Comparison of ENCODE assay signal across 8 cellular contexts in the genomic region with DNA sequence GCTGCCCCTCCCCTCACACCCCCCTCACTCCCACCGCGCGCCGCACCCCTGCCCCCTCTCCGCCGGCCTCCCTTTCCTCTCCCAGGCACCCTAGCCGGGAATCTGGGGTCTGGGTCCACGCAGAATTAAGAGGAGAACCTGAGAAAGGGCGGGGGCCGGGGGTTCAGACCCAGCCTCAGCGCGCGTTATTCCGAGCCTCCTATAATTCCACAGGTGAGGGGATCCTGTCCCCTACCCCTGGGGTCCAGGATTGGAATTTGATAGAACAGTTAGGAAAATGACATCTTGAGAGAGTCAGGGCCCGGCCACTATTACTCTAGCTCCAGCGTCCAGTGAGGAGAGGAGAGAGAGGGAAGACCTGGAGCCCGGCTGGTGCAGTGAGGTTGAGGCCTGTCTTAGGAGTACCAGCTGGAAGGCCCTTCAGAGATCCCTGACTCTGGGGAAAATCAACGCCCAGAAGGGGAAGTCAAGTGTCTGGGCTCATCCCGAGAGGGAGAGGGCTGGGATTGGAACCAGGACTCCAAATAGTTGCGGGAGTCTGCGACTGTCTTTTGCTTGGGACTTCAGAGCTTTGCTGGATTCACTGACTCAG. TPM values are rescaled to one million over a fixed set of nuclear protein-coding genes. Genes with fewer than 3 reads are reported as not detected.
A peak's percentile ranks its signal among the peaks of the same experiment; 100 is the strongest.
DNase-seq lines count a peak whose midpoint lies in the region; ATAC-seq lines count a peak whose summit lies in the region.

No MANE protein-coding gene starts in this region.

- peak overlapping the region; percentile 44 for H3K4me3 Mint-ChIP-seq in activated naive CD8-positive, alpha-beta T cell treated with anti-CD3 and anti-CD28 coated beads for 36 hours

- DNase-seq in activated CD8-positive, alpha-beta memory T cell treated with anti-CD3 and anti-CD28 coated beads, Interleukin-2, amount 50 U/mL, for 48 hours = peak; percentile 74
- no peak for DNase-seq in activated CD8-positive, alpha-beta memory T cell treated with anti-CD3 and anti-CD28 coated beads for 24 hours
- DNase-seq in activated naive CD8-positive, alpha-beta T cell treated with anti-CD3 and anti-CD28 coated beads for 36 hours = no peak
- peak; percentile 37 for DNase-seq in iPS-NIHi7 (ENCODE audit: extremely low spot score)
- peak; percentile 53 for DNase-seq in stimulated activated naive CD8-positive, alpha-beta T cell treated with anti-CD3 and anti-CD28 coated beads, Interleukin-15, Interleukin-2, amounts not matched to agents 100 U/mL and 50 U/mL, for 24 hours
- DNase-seq in COLO829 (ENCODE audit: low spot score) = no peak
- no peak for DNase-seq in activated effector memory CD4-positive, alpha-beta T cell treated with anti-CD3 and anti-CD28 coated beads, Interleukin-2, amount 50 U/mL, for 16 hours

- H3K27me3 Mint-ChIP-seq in activated naive CD8-positive, alpha-beta T cell treated with anti-CD3 and anti-CD28 coated beads for 36 hours = no peaks in the 10 kb centered on the region

- H3K9me3 Mint-ChIP-seq in activated naive CD8-positive, alpha-beta T cell treated with anti-CD3 and anti-CD28 coated beads for 36 hours = no peaks in the 10 kb centered on the region

- peaks cover 70% of the 10 kb centered on the region for H3K4me1 Mint-ChIP-seq in activated naive CD8-positive, alpha-beta T cell treated with anti-CD3 and anti-CD28 coated beads for 36 hours

- H3K27ac Mint-ChIP-seq in activated naive CD8-positive, alpha-beta T cell treated with anti-CD3 and anti-CD28 coated beads for 36 hours = peak overlapping the region; percentile 85

- ATAC-seq in stimulated activated naive CD8-positive, alpha-beta T cell treated with anti-CD3 and anti-CD28 coated beads, Interleukin-15, Interleukin-2, amounts not matched to agents 100 U/mL and 50 U/mL, for 24 hours = no peak
- no peak for ATAC-seq in esophagus mucosa

- H3K36me3 Mint-ChIP-seq in activated naive CD8-positive, alpha-beta T cell treated with anti-CD3 and anti-CD28 coated beads for 36 hours = peaks cover 12% of the 10 kb centered on the region

RNA-seq across cellular contexts. Expression of gene GRB7, which starts 17.3 kb away (rescaled TPM):
- total RNA-seq in activated naive CD8-positive, alpha-beta T cell treated with anti-CD3 and anti-CD28 coated beads for 36 hours = under 1 TPM; 0.60 to 0.84 TPM
- total RNA-seq in esophagus mucosa = 45.3 TPM

RNA-seq across cellular contexts. Expression of gene MIEN1, which starts 24.7 kb away (rescaled TPM):
- 10 to 100 TPM; 30.7 to 33.3 TPM for total RNA-seq in activated naive CD8-positive, alpha-beta T cell treated with anti-CD3 and anti-CD28 coated beads for 36 hours
- total RNA-seq in esophagus mucosa = 44.3 TPM

RNA-seq across cellular contexts. Expression of gene ERBB2, which starts 55.2 kb away (rescaled TPM):
- 1 to 10 TPM; 3.8 to 4.3 TPM for total RNA-seq in activated naive CD8-positive, alpha-beta T cell treated with anti-CD3 and anti-CD28 coated beads for 36 hours
- total RNA-seq in esophagus mucosa = 118 TPM

Comparison
In these comparisons a context has a peak if more than half of its experiments do, and no peak if none do; other contexts are left out.
1. DNase-seq: peak in activated CD8-positive, alpha-beta memory T cell treated with anti-CD3 and anti-CD28 coated beads, Interleukin-2, amount 50 U/mL, for 48 hours (single experiment), iPS-NIHi7 (single experiment) and stimulated activated naive CD8-positive, alpha-beta T cell treated with anti-CD3 and anti-CD28 coated beads, Interleukin-15, Interleukin-2, amounts not matched to agents 100 U/mL and 50 U/mL, for 24 hours (single experiment); none in activated CD8-positive, alpha-beta memory T cell treated with anti-CD3 and anti-CD28 coated beads for 24 hours (single experiment), activated naive CD8-positive, alpha-beta T cell treated with anti-CD3 and anti-CD28 coated beads for 36 hours (single experiment), COLO829 (single experiment) and activated effector memory CD4-positive, alpha-beta T cell treated with anti-CD3 and anti-CD28 coated beads, Interleukin-2, amount 50 U/mL, for 16 hours (single experiment).
2. RNA of gene GRB7, which starts 17.3 kb away (total RNA-seq): 45.3 TPM in esophagus mucosa (single experiment); 0.60 to 0.84 TPM in activated naive CD8-positive, alpha-beta T cell treated with anti-CD3 and anti-CD28 coated beads for 36 hours; every median in the first group is over 10 times any median in the second.
3. RNA of gene ERBB2, which starts 55.2 kb away (total RNA-seq): 118 TPM in esophagus mucosa (single experiment); 3.8 to 4.3 TPM in activated naive CD8-positive, alpha-beta T cell treated with anti-CD3 and anti-CD28 coated beads for 36 hours; every median in the first group is over 10 times any median in the second.